3 cellular contexts compared by ENCODE assay signal in genomic region chr1:207078578-207079132, GRCh38.
TF ChIP-seq lines count a peak whose summit lies in the region.

No MANE protein-coding gene starts in this region.

TF ChIP-seq in A549, 52 proteins besides CTCF, POLR2A, EP300 and RAD21:
- no peak for TF ChIP-seq NPAS2 (CRISPR knock-in tag; IDR thresholded peaks at IDR 0.05; ENCODE audit: borderline replicate concordance)
- TF ChIP-seq MYC (IDR thresholded peaks at IDR 0.05; ENCODE audit: borderline replicate concordance, low read length), result no peak
- no peak for TF ChIP-seq CHD4 (IDR thresholded peaks at IDR 0.05; ENCODE audit: borderline replicate concordance)
- TF ChIP-seq NR3C1 (IDR thresholded peaks at IDR 0.05), result no peak
- TF ChIP-seq RARB (CRISPR knock-in tag; IDR thresholded peaks at IDR 0.05), result no peak
- no peak for TF ChIP-seq CBX8 (IDR thresholded peaks at IDR 0.05)
- TF ChIP-seq, protein P1, sequence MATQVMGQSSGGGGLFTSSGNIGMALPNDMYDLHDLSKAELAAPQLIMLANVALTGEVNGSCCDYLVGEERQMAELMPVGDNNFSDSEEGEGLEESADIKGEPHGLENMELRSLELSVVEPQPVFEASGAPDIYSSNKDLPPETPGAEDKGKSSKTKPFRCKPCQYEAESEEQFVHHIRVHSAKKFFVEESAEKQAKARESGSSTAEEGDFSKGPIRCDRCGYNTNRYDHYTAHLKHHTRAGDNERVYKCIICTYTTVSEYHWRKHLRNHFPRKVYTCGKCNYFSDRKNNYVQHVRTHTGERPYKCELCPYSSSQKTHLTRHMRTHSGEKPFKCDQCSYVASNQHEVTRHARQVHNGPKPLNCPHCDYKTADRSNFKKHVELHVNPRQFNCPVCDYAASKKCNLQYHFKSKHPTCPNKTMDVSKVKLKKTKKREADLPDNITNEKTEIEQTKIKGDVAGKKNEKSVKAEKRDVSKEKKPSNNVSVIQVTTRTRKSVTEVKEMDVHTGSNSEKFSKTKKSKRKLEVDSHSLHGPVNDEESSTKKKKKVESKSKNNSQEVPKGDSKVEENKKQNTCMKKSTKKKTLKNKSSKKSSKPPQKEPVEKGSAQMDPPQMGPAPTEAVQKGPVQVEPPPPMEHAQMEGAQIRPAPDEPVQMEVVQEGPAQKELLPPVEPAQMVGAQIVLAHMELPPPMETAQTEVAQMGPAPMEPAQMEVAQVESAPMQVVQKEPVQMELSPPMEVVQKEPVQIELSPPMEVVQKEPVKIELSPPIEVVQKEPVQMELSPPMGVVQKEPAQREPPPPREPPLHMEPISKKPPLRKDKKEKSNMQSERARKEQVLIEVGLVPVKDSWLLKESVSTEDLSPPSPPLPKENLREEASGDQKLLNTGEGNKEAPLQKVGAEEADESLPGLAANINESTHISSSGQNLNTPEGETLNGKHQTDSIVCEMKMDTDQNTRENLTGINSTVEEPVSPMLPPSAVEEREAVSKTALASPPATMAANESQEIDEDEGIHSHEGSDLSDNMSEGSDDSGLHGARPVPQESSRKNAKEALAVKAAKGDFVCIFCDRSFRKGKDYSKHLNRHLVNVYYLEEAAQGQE (IDR thresholded peaks at IDR 0.05), result no peak
- no peak for TF ChIP-seq ZSCAN20 (CRISPR knock-in tag; IDR thresholded peaks at IDR 0.05)
- no peak for TF ChIP-seq RFX5 (IDR thresholded peaks at IDR 0.05)
- no peak for TF ChIP-seq EHF (CRISPR knock-in tag; IDR thresholded peaks at IDR 0.05)
- TF ChIP-seq FOSB (CRISPR knock-in tag; IDR thresholded peaks at IDR 0.05), result no peak
- TF ChIP-seq SMC3 (IDR thresholded peaks at IDR 0.05), result no peak
- TF ChIP-seq, protein P2, sequence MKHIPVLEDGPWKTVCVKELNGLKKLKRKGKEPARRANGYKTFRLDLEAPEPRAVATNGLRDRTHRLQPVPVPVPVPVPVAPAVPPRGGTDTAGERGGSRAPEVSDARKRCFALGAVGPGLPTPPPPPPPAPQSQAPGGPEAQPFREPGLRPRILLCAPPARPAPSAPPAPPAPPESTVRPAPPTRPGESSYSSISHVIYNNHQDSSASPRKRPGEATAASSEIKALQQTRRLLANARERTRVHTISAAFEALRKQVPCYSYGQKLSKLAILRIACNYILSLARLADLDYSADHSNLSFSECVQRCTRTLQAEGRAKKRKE (CRISPR knock-in tag; IDR thresholded peaks at IDR 0.05; ENCODE audit: low read depth), result no peak
- TF ChIP-seq SREBF2 (IDR thresholded peaks at IDR 0.05), result no peak
TF ChIP-seq in A549: peak in this region for 0.

TF ChIP-seq in GM12891, 5 proteins besides CTCF, POLR2A, EP300 and RAD21:
- TF ChIP-seq POLR2AphosphoS5 (IDR thresholded peaks at IDR 0.05; ENCODE audit: low read depth, low read length), result no peak
- no peak for TF ChIP-seq SPI1 (IDR thresholded peaks at IDR 0.05; ENCODE audit: low read depth, low read length)
- no peak for TF ChIP-seq PAX5 (IDR thresholded peaks at IDR 0.05; ENCODE audit: insufficient read depth, low read length, severe bottlenecking)
- TF ChIP-seq POU2F2 (IDR thresholded peaks at IDR 0.05; ENCODE audit: low read depth, low read length), result no peak
- no peak for TF ChIP-seq TAF1 (IDR thresholded peaks at IDR 0.05; ENCODE audit: low read depth, low read length)

TF ChIP-seq in K562, 482 proteins besides CTCF, POLR2A, EP300 and RAD21:
- no peak for TF ChIP-seq ARID4B (CRISPR knock-in tag; IDR thresholded peaks at IDR 0.05)
- 0 out of 2 replicates have a peak, but pooled peaks have one; percentile 53 for TF ChIP-seq ZNF511 (CRISPR knock-in tag; IDR thresholded peaks at IDR 0.05)
- TF ChIP-seq ZNF124 (CRISPR knock-in tag; IDR thresholded peaks at IDR 0.05), result peak; percentile 69; the same call in 1 of the 2 replicates
- no peak for TF ChIP-seq U2AF2 (optimal IDR thresholded peaks at IDR 0.05; ENCODE audit: low read depth, low read length)
- no peak for TF ChIP-seq ZNF3 (CRISPR knock-in tag; IDR thresholded peaks at IDR 0.05)
- TF ChIP-seq E2F3 (CRISPR knock-in tag; IDR thresholded peaks at IDR 0.05), result no peak
- no peak for TF ChIP-seq ZNF695 (CRISPR knock-in tag; IDR thresholded peaks at IDR 0.05)
- 0 out of 2 replicates have a peak, but pooled peaks have one; percentile 28 for TF ChIP-seq MAX (CRISPR knock-in tag; IDR thresholded peaks at IDR 0.05)
- TF ChIP-seq DDX20 (tag; IDR thresholded peaks at IDR 0.05; ENCODE audit: low read depth), result no peak
- no peak for TF ChIP-seq SMARCB1 (IDR thresholded peaks at IDR 0.05; ENCODE audit: insufficient read length, low read depth)
- peak; percentile 55; the same call in 1 of the 2 replicates for TF ChIP-seq IRF2 (CRISPR knock-in tag; IDR thresholded peaks at IDR 0.05)
- no peak for TF ChIP-seq PCBP2 (IDR thresholded peaks at IDR 0.05; ENCODE audit: low read depth, low read length, poor library complexity, severe bottlenecking)
- no peak for TF ChIP-seq BRD9 (IDR thresholded peaks at IDR 0.05; ENCODE audit: low read depth, partially characterized antibody)
- no peak for TF ChIP-seq ZNF696 (CRISPR knock-in tag; conservative IDR thresholded peaks at IDR 0.05)
- no peak for TF ChIP-seq RFX7 (CRISPR knock-in tag; IDR thresholded peaks at IDR 0.05)
- TF ChIP-seq NCOA4 (IDR thresholded peaks at IDR 0.05; ENCODE audit: partially characterized antibody), result no peak
- TF ChIP-seq, protein P3, sequence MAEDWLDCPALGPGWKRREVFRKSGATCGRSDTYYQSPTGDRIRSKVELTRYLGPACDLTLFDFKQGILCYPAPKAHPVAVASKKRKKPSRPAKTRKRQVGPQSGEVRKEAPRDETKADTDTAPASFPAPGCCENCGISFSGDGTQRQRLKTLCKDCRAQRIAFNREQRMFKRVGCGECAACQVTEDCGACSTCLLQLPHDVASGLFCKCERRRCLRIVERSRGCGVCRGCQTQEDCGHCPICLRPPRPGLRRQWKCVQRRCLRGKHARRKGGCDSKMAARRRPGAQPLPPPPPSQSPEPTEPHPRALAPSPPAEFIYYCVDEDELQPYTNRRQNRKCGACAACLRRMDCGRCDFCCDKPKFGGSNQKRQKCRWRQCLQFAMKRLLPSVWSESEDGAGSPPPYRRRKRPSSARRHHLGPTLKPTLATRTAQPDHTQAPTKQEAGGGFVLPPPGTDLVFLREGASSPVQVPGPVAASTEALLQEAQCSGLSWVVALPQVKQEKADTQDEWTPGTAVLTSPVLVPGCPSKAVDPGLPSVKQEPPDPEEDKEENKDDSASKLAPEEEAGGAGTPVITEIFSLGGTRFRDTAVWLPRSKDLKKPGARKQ (CRISPR knock-in tag; IDR thresholded peaks at IDR 0.05), result no peak
- no peak for TF ChIP-seq CHD4 (IDR thresholded peaks at IDR 0.05; ENCODE audit: insufficient read depth, insufficient replicate concordance, low read depth, low read length, poor library complexity, severe bottlenecking)
- 0 out of 2 replicates have a peak, but pooled peaks have one; percentile 47 for TF ChIP-seq ZNF282 (CRISPR knock-in tag; IDR thresholded peaks at IDR 0.05)
- TF ChIP-seq STAG1 (CRISPR knock-in tag; IDR thresholded peaks at IDR 0.05; ENCODE audit: borderline replicate concordance), result no peak
- no peak for TF ChIP-seq ARID1B (IDR thresholded peaks at IDR 0.05)
- TF ChIP-seq, protein P4, sequence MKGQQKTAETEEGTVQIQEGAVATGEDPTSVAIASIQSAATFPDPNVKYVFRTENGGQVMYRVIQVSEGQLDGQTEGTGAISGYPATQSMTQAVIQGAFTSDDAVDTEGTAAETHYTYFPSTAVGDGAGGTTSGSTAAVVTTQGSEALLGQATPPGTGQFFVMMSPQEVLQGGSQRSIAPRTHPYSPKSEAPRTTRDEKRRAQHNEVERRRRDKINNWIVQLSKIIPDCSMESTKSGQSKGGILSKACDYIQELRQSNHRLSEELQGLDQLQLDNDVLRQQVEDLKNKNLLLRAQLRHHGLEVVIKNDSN (CRISPR knock-in tag; IDR thresholded peaks at IDR 0.05), result peak; percentile 31; the same call in 1 of the 2 replicates
